24 cellular contexts compared by ENCODE assay signal in the genomic region with DNA sequence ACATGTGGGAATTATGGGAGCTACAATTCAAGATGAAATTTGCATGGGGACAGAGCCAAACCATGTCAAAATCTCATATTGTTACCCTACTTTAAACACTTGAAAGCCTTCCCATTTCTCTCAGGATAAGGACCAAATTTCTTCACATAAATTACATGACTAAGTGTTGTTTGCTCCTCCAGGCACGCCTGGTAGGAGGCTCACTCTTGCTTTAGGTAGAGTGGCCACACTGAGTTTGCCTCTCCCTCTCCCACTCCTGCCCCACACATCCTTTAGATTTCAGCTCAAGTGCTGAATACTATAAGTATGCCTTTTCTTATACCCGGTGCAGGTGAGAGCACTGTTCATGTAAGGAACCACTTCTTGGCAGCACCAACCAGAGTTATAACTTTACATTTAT.
"Had no signal": no experiment of that assay in that cellular context is flagged by ENCODE, and none has a peak within 500 bp of the region (broad histone marks: within the 10 kb centered on the region; RNA-seq: fewer than 3 reads in every experiment).

No MANE protein-coding gene starts in this region.

- H3K36me3 ChIP-seq: gastrocnemius medialis, heart right ventricle, neural progenitor cell, pancreas, right lobe of liver, spleen, stomach, thoracic aorta, transverse colon had no signal

- H3K9me3 Mint-ChIP-seq: natural killer cell, neural progenitor cell had no signal

- H3K9me3 ChIP-seq: gastrocnemius medialis, heart right ventricle, pancreas, right lobe of liver, spleen, stomach, thoracic aorta, transverse colon had no signal

- H3K4me1 ChIP-seq: gastrocnemius medialis, neural progenitor cell, pancreas, right lobe of liver, transverse colon had no signal

- H3K27me3 Mint-ChIP-seq: progenitor cell of endocrine pancreas had no signal

- ATAC-seq: esophagus mucosa, gastrocnemius medialis, heart right ventricle, natural killer cell, pancreas, right lobe of liver had no signal

- H3K36me3 Mint-ChIP-seq: natural killer cell had no signal

- H3K4me3 Mint-ChIP-seq: natural killer cell, neural progenitor cell had no signal

- H3K27me3 ChIP-seq: gastrocnemius medialis, heart right ventricle, neural progenitor cell, pancreas, right lobe of liver, spleen, stomach, transverse colon had no signal

- H3K4me3 ChIP-seq: gastrocnemius medialis, heart right ventricle, neural progenitor cell, pancreas, right lobe of liver, spleen, stomach, thoracic aorta, transverse colon had no signal

- H2AFZ ChIP-seq: neural progenitor cell had no signal

- DNase-seq: effector memory CD4-positive, alpha-beta T cell; gastrocnemius medialis; heart right ventricle; hypothalamus; kidney glomerular epithelial cell; mammary epithelial cell; natural killer cell; nucleus accumbens; pancreas; right lobe of liver; spleen; stimulated activated CD4-positive, alpha-beta T cell treated with anti-CD3 and anti-CD28 coated beads, Interleukin-15, amount 100 ng/mL, for 24 hours; stimulated activated CD4-positive, alpha-beta T cell treated with anti-CD3 and anti-CD28 coated beads, Interleukin-2, amount 100 ng/mL, for 24 hours; stimulated activated CD4-positive, alpha-beta T cell treated with anti-CD3 and anti-CD28 coated beads, Interleukin-4, amount 100 ng/mL, for 4 hours; stimulated activated naive CD4-positive, alpha-beta T cell; stomach; substantia nigra; transverse colon had no signal

- H3K9ac ChIP-seq: neural progenitor cell had no signal

- H3K27ac Mint-ChIP-seq: natural killer cell, neural progenitor cell, progenitor cell of endocrine pancreas had no signal

- FAIRE-seq: islet of Langerhans, pancreas, urothelium cell line had no signal

- H3K4me2 ChIP-seq: neural progenitor cell had no signal

- H3K27ac ChIP-seq: gastrocnemius medialis, heart right ventricle, neural progenitor cell, pancreas, right lobe of liver, spleen, stomach, thoracic aorta, transverse colon had no signal
